Comparison of ENCODE assay signal across 7 cellular contexts in the genomic region with DNA sequence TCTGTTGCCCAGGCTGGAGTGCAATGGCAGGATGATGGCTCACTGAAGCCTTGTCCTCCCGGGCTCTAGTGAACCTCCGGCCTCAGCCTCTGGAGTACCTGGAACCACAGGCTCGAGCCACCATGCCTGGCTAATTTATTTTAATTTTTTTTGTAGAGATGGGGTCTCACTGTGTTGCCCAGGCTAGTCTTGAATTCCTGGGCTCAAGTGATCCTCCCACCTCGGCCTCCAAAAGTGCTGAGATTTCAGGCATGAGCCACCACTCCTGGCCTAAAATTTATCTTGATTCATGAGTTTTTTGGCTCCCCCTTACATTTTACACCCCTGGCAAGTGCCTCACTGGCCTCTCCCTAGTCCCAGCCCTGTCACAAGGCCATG. TPM values are rescaled to one million over a fixed set of nuclear protein-coding genes. Genes with fewer than 3 reads are reported as not detected.
DNase-seq lines count a peak whose midpoint lies in the region; TF ChIP-seq lines count a peak whose summit lies in the region.
"Had no signal": no experiment of that assay in that cellular context is flagged by ENCODE, and none has a peak within 500 bp of the region (broad histone marks: within the 10 kb centered on the region; RNA-seq: fewer than 3 reads in every experiment).

No MANE protein-coding gene starts in this region.

- no peak for TF ChIP-seq CTCF in OCI-LY3 (IDR thresholded peaks at IDR 0.05; ENCODE audit: low read depth, low read length)
- TF ChIP-seq CTCF in dorsolateral prefrontal cortex (IDR thresholded peaks at IDR 0.05 in 54 of 56, conservative IDR thresholded peaks at IDR 0.05 in 2 of 56; ENCODE audit: low read depth in 1 of 56, partially characterized antibody in 56 of 56) = no peak

- H3K36me3 ChIP-seq in OCI-LY3 (replicated peaks; ENCODE audit: low read depth, low read length) (peaks cover under 1% of the 10 kb centered on the region), skeletal muscle tissue (ENCODE audit: control insufficient read depth in 3 of 3, insufficient read depth in 3 of 3, low read length in 3 of 3) (no peaks in the 10 kb centered on the region)

- H3K4me1 ChIP-seq in OCI-LY3 (ENCODE audit: low read length) = peaks cover 62% of the 10 kb centered on the region
- peaks cover 71 to 75% (median 72%) of the 10 kb centered on the region in 3 donors for H3K4me1 ChIP-seq in skeletal muscle tissue (ENCODE audit: control insufficient read depth in 3 of 3, insufficient read depth in 3 of 3, low read length in 3 of 3)

- H2AFZ ChIP-seq in OCI-LY3 (ENCODE audit: low read depth, low read length) = no peak overlapping the region

- DNase-seq in dorsolateral prefrontal cortex (no peak), kidney tubule cell (ENCODE audit: low spot score) (no peak), T-helper 9 cell (no peak), epidermal melanocyte (ENCODE audit: insufficient read length, low spot score) (no peak)

- peak overlapping the region; percentile 47 for H3K27ac ChIP-seq in OCI-LY3 (ENCODE audit: low read length)
- H3K27ac ChIP-seq in dorsolateral prefrontal cortex = peak overlapping the region in 49 of 59 donors; percentile 16 to 97 (median 76)
- peak overlapping the region; percentile 94 for H3K27ac ChIP-seq in skeletal muscle tissue (ENCODE audit: low read depth, low read length)

- H3K9me3 ChIP-seq in OCI-LY3 (ENCODE audit: insufficient read depth, low read length) (no peaks in the 10 kb centered on the region), skeletal muscle tissue (ENCODE audit: control insufficient read depth in 3 of 3, low read length in 3 of 3) (no peaks in the 10 kb centered on the region)

- H3K4me3 ChIP-seq in OCI-LY3 (ENCODE audit: low read length) (no peak overlapping the region), dorsolateral prefrontal cortex (peak overlapping the region in 1 of 59 donors; percentile 10), skeletal muscle tissue (ENCODE audit: low read length in 3 of 3) (peak overlapping the region in 1 of 3 donors; percentile 3)

- no peaks in the 10 kb centered on the region for H3K27me3 ChIP-seq in OCI-LY3 (ENCODE audit: low read depth, low read length)
- no peaks in the 10 kb centered on the region for H3K27me3 ChIP-seq in dorsolateral prefrontal cortex
- no peaks in the 10 kb centered on the region for H3K27me3 ChIP-seq in skeletal muscle tissue (ENCODE audit: control insufficient read depth in 3 of 3, insufficient read depth in 3 of 3, low read length in 3 of 3)

- H3K4me2 ChIP-seq in OCI-LY3 (ENCODE audit: low read length) = peak overlapping the region; percentile 45; the same call in 1 of the 2 replicates

- peaks cover 28% of the 10 kb centered on the region for H3K79me2 ChIP-seq in OCI-LY3 (ENCODE audit: low read length)

- intact Hi-C loops in dorsolateral prefrontal cortex (cut with DNase I) = loop anchor here in 1 of 2 donors (1.0 to 10.0 kb wide), 2 partner anchors 49 to 446 kb away; partner anchors contain the start of gene VEGFA

- peak overlapping the region; percentile 11; the same call in 1 of the 2 replicates for H3K9ac ChIP-seq in OCI-LY3 (ENCODE audit: low read length)
- peak overlapping the region in 2 of 3 donors; percentile 38 to 80 for H3K9ac ChIP-seq in skeletal muscle tissue (ENCODE audit: low read depth in 1 of 3, low read length in 3 of 3)

- peaks cover 14% of the 10 kb centered on the region for H4K20me1 ChIP-seq in OCI-LY3 (ENCODE audit: insufficient read depth, low read length)

RNA-seq across cellular contexts. Expression of gene SLC29A1, which starts 2.5 kb away (rescaled TPM):
- total RNA-seq in dorsolateral prefrontal cortex (10 to 100 TPM; 22.4 to 79.8 (median 47.2) TPM), skeletal muscle tissue (14.6 TPM)

RNA-seq across cellular contexts. Expression of gene MYMX, which starts 4.2 kb away (rescaled TPM):
- not detected for total RNA-seq in dorsolateral prefrontal cortex
- 7.3 TPM for total RNA-seq in skeletal muscle tissue
- total RNA-seq: H4 had no signal

RNA-seq across cellular contexts. Expression of gene HSP90AB1, which starts 26.0 kb away (rescaled TPM):
- 1,000 to 10,000 TPM in 53 of 120 experiments, 100 to 1,000 TPM in 67; 482 to 1,543 (median 963) TPM for total RNA-seq in dorsolateral prefrontal cortex
- total RNA-seq in skeletal muscle tissue = 474 TPM

RNA-seq across cellular contexts. Expression of gene SLC35B2, which starts 36.4 kb away (rescaled TPM):
- total RNA-seq in dorsolateral prefrontal cortex (10 to 100 TPM in 119 of 120 experiments, 1 to 10 TPM in 1; 9.6 to 55.6 (median 23.9) TPM), skeletal muscle tissue (26.1 TPM)

RNA-seq across cellular contexts. Expression of gene NFKBIE, which starts 44.4 kb away (rescaled TPM):
- total RNA-seq in dorsolateral prefrontal cortex (10 to 100 TPM in 13 of 120 experiments, 1 to 10 TPM in 107; 2.9 to 14.4 (median 7.5) TPM), skeletal muscle tissue (6.3 TPM)
